17 cellular contexts compared by ENCODE assay signal in genomic region chr20:62723351-62723750, GRCh38. TPM values are rescaled to one million over a fixed set of nuclear protein-coding genes. Genes with fewer than 3 reads are reported as not detected.
DNase-seq lines count a peak whose midpoint lies in the region; ATAC-seq, FAIRE-seq and TF ChIP-seq lines count a peak whose summit lies in the region.
"Had no signal": no experiment of that assay in that cellular context is flagged by ENCODE, and none has a peak within 500 bp of the region (broad histone marks: within the 10 kb centered on the region; RNA-seq: fewer than 3 reads in every experiment).

No MANE protein-coding gene starts in this region.

- H3K36me3 Mint-ChIP-seq in osteocyte (ENCODE audit: unreplicated experiment) = no peaks in the 10 kb centered on the region

- peaks cover 52% of the 10 kb centered on the region for H3K27me3 Mint-ChIP-seq in osteocyte (ENCODE audit: unreplicated experiment)

- no peaks in the 10 kb centered on the region for H3K79me2 ChIP-seq in HepG2 (ENCODE audit: insufficient read depth, low read length)

- TF ChIP-seq RAD21 in HepG2 (CRISPR knock-in tag; IDR thresholded peaks at IDR 0.05) = no peak

- no peak overlapping the region for H3K27ac Mint-ChIP-seq in osteocyte (ENCODE audit: unreplicated experiment)
- H3K27ac Mint-ChIP-seq: activated naive CD8-positive, alpha-beta T cell treated with anti-CD3 and anti-CD28 coated beads for 36 hours had no signal

- BruUV-seq in HepG2 (replicated peaks; lab: Mats Ljungman, UMichigan) = no TSS peak

- CTCF ChIA-PET in HepG2 (lab: Yijun Ruan, JAX; ENCODE audit: low intra/inter-chr PET ratio, low total read pairs) = no interaction called here

- ATAC-seq in HepG2 = no peak

- 0 to 30% (median 18%) methylated on average over 2 to 13 of the region's 13 CpGs for WGBS in adrenal gland, 4 donors
- 2% methylated on average over 12 of the region's 13 CpGs for WGBS in HepG2 (ENCODE audit: low lambda C conversion rate)

- H3K4me3 ChIP-seq in adrenal gland (no peak overlapping the region), HepG2 (replicated peaks in 1 of 3; ENCODE audit: insufficient read depth in 1 of 3, low read depth in 2 of 3, low read length in 3 of 3) (no peak overlapping the region)
- H3K4me3 ChIP-seq: esophagus squamous epithelium had no signal

- H3K4me2 ChIP-seq in HepG2 (ENCODE audit: low read depth, low read length) = no peak overlapping the region

- H3K4me3 Mint-ChIP-seq in osteocyte (ENCODE audit: unreplicated experiment) = no peak overlapping the region
- H3K4me3 Mint-ChIP-seq: activated naive CD8-positive, alpha-beta T cell treated with anti-CD3 and anti-CD28 coated beads for 36 hours had no signal

- TF ChIP-seq EP300 in HepG2 (IDR thresholded peaks at IDR 0.05; ENCODE audit: low read depth in 2 of 2, low read length in 2 of 2) (no peak), HepG2 (CRISPR knock-in tag; IDR thresholded peaks at IDR 0.05; ENCODE audit: borderline replicate concordance) (no peak)

- TF ChIP-seq POLR2A in adrenal gland (IDR thresholded peaks at IDR 0.05) = no peak
- no peak for TF ChIP-seq POLR2A in HepG2 (IDR thresholded peaks at IDR 0.05; ENCODE audit: insufficient read depth in 1 of 2, low read depth in 2 of 2, low read length in 2 of 2)

- peaks cover 17% of the 10 kb centered on the region for H3K9me3 Mint-ChIP-seq in osteocyte (ENCODE audit: unreplicated experiment)

- H3K27ac ChIP-seq in adrenal gland (no peak overlapping the region), HepG2 (ENCODE audit: extremely low read length, insufficient read depth, low read length) (no peak overlapping the region)
- H3K27ac ChIP-seq: esophagus squamous epithelium had no signal

- no peaks in the 10 kb centered on the region for H3K4me1 ChIP-seq in adrenal gland (replicated peaks in 1 of 2)
- no peaks in the 10 kb centered on the region for H3K4me1 ChIP-seq in HepG2 (ENCODE audit: insufficient read depth, low read length)

- H2AFZ ChIP-seq in HepG2 (ENCODE audit: low read length) = no peak overlapping the region

- peak; percentile 97 for DNase-seq in A172 (ENCODE audit: low spot score)
- DNase-seq in LHCN-M2 (ENCODE audit: low read depth) = peak; percentile 87
- DNase-seq in adrenal gland = peak in 5 of 7 donors; percentile 25 to 75 (median 58)
- no peak for DNase-seq in HepG2 (ENCODE audit: low spot score)
- no peak for DNase-seq in activated naive CD4-positive, alpha-beta T cell (lab: John Stamatoyannopoulos, UW)
- no peak for DNase-seq in osteocyte (ENCODE audit: extremely low spot score, unreplicated experiment)
- DNase-seq in hepatic stellate cell (ENCODE audit: low spot score) = no peak
- DNase-seq in NCI-H748 treated with DMSO at 0.1 percent for 48 hours (lab: John Stamatoyannopoulos, UW) = no peak
- DNase-seq: activated naive CD8-positive, alpha-beta T cell treated with anti-CD3 and anti-CD28 coated beads for 36 hours; esophagus squamous epithelium; NCI-H1436 treated with DMSO at 0.1 percent for 48 hours; NCI-H526 treated with DMSO at 0.1 percent for 48 hours; SIG-M5; stimulated activated CD4-positive, alpha-beta T cell treated with anti-CD3 and anti-CD28 coated beads, Interleukin-1b, Interleukin-23, amount 100 ng/mL, for 48 hours; stimulated activated CD8-positive, alpha-beta memory T cell treated with anti-CD3 and anti-CD28 coated beads, Interleukin-4, amount 100 ng/mL, for 48 hours; trophoblast cell had no signal

- peaks cover 0 to 7% (median 0%) of the 10 kb centered on the region in 3 donors for H3K9me3 ChIP-seq in adrenal gland (replicated peaks in 1 of 3)
- H3K9me3 ChIP-seq in HepG2 (ENCODE audit: low read length) = peaks cover 5% of the 10 kb centered on the region; the same call in 1 of the 2 replicates

- no peaks in the 10 kb centered on the region for H3K36me3 ChIP-seq in adrenal gland (replicated peaks in 1 of 2)
- H3K36me3 ChIP-seq in HepG2 (replicated peaks in 1 of 2; ENCODE audit: control insufficient read depth in 1 of 2, insufficient read depth in 2 of 2, low read length in 2 of 2) = no peaks in the 10 kb centered on the region
- H3K36me3 ChIP-seq: esophagus squamous epithelium had no signal

- H4K20me1 ChIP-seq in HepG2 (ENCODE audit: insufficient read depth, low read length) = 0 out of 2 replicates have a peak, but pooled peaks cover 4% of the 10 kb centered on the region

- no peak for FAIRE-seq in HepG2 (lab: Jason Lieb, UNC)
- FAIRE-seq: colon had no signal

- H3K9ac ChIP-seq in HepG2 (ENCODE audit: insufficient read depth, low read depth, low read length) = no peak overlapping the region

- H3K4me1 Mint-ChIP-seq in osteocyte (ENCODE audit: unreplicated experiment) = no peaks in the 10 kb centered on the region

- POLR2A ChIA-PET in HepG2 (lab: Yijun Ruan, JAX) = no interaction called here

- intact Hi-C loops in adrenal gland (cut with DNase I) (no loop called here), HepG2 (cut with micrococcal nuclease; ENCODE audit: unreplicated experiment) (no loop called here)

- in situ Hi-C loops in HepG2 (cut with HindIII; ENCODE audit: extremely low pct_ligation_motif_present, low pct_unique_long_range_greater_than_20kb) = no loop called here

- TF ChIP-seq CTCF in adrenal gland (IDR thresholded peaks at IDR 0.05) = no peak
- TF ChIP-seq CTCF in HepG2 (CRISPR knock-in tag; IDR thresholded peaks at IDR 0.05) = no peak
- TF ChIP-seq CTCF in osteocyte (IDR thresholded peaks at IDR 0.05) = no peak

- H3K27me3 ChIP-seq in adrenal gland = peaks cover 24% of the 10 kb centered on the region
- H3K27me3 ChIP-seq in HepG2 (ENCODE audit: control insufficient read depth in 1 of 2, insufficient read depth in 2 of 2, low read length in 2 of 2) = peaks cover 44 to 92% of the 10 kb centered on the region in 2 experiments

TF ChIP-seq in HepG2, 621 proteins besides CTCF, POLR2A, EP300 and RAD21 (continues in another document):
- no peak for TF ChIP-seq ZBTB42 (CRISPR knock-in tag; IDR thresholded peaks at IDR 0.05)
- TF ChIP-seq ARID2 (CRISPR knock-in tag; IDR thresholded peaks at IDR 0.05; ENCODE audit: borderline replicate concordance) = no peak
- TF ChIP-seq YEATS4 (CRISPR knock-in tag; IDR thresholded peaks at IDR 0.05; ENCODE audit: borderline replicate concordance) = no peak
- no peak for TF ChIP-seq ZBTB3 (CRISPR knock-in tag; IDR thresholded peaks at IDR 0.05; ENCODE audit: borderline replicate concordance, low read depth)

RNA-seq across cellular contexts. Expression of gene NTSR1, which starts 14.7 kb away (rescaled TPM):
- total RNA-seq in A172 (2014; rRNA removed; shearing (Covaris generic)) = 8.3 and 9.0 TPM in 2 replicates
- total RNA-seq in LHCN-M2 (2014; rRNA removed) (0.77 and 0.98 TPM in 2 replicates), adrenal gland (under 1 TPM in 2 of 8 donors, not detected in 6; 0.11 to 0.14 TPM), HepG2 (2016; rRNA removed; fragmentation: Illumina TruSeq; extraction: Trizol) (0.09 TPM in 1 of 2 replicates, not detected in the other), osteocyte (0.11 and 0.16 TPM in 2 replicates)
- polyA plus RNA-seq in LHCN-M2 (2012) = not detected
- polyA plus RNA-seq in adrenal gland (under 1 TPM in 1 of 3 donors, not detected in 2; 0.03 TPM), HepG2 (2011; rRNA removed) (0.12 and 0.17 TPM in 2 replicates)
- total RNA-seq in HepG2 (2016; cell fraction: cytosol; rRNA removed; fragmentation: Illumina TruSeq; extraction: Trizol; ENCODE audit: low read depth) = not detected in 2 replicates
- total RNA-seq in HepG2 (2016; cell fraction: insoluble cytoplasmic fraction; rRNA removed; fragmentation: Illumina TruSeq; extraction: Trizol) = 0.04 TPM in 1 of 2 replicates, not detected in the other
- total RNA-seq in HepG2 (2016; cell fraction: membrane; rRNA removed; fragmentation: Illumina TruSeq; extraction: Trizol) = 0.09 TPM in 1 of 2 replicates, not detected in the other
- total RNA-seq in HepG2 (2016; cell fraction: nucleus; rRNA removed; fragmentation: Illumina TruSeq; extraction: Trizol) = 0.12 TPM in 1 of 2 replicates, not detected in the other
- 0.09 and 0.12 TPM in 2 replicates for polyA plus RNA-seq in HepG2 (2011; cell fraction: cytosol; rRNA removed)
- polyA plus RNA-seq in HepG2 (2011; cell fraction: nucleus; rRNA removed) = 0.38 and 0.51 TPM in 2 replicates
- 0.09 and 0.19 TPM in 2 replicates for polyA plus RNA-seq in HepG2 (2012)
- not detected in 2 replicates for polyA plus RNA-seq in HepG2 (2016; cell fraction: cytosol; fragmentation: Illumina TruSeq; extraction: Trizol; ENCODE audit: low read depth)
- polyA plus RNA-seq in HepG2 (2016; cell fraction: insoluble cytoplasmic fraction; fragmentation: Illumina TruSeq; extraction: Trizol; ENCODE audit: low read depth) = 0.08 TPM in 1 of 2 replicates, not detected in the other
- 0.05 TPM in 1 of 2 replicates, not detected in the other for polyA plus RNA-seq in HepG2 (2016; cell fraction: membrane; fragmentation: Illumina TruSeq; extraction: Trizol; ENCODE audit: low read depth)
- 0.35 and 0.41 TPM in 2 replicates for polyA plus RNA-seq in HepG2 (2016; cell fraction: nucleus; fragmentation: Illumina TruSeq; extraction: Trizol; ENCODE audit: insufficient read depth, low read depth)
- 0.24 TPM in 1 of 2 replicates, not detected in the other for polyA minus RNA-seq in HepG2 (2011; rRNA and poly(A)+ RNA removed; ENCODE audit: low replicate concordance)
- polyA minus RNA-seq in HepG2 (2011; cell fraction: cytosol; rRNA and poly(A)+ RNA removed) = not detected in 2 replicates
- 0.12 and 0.13 TPM in 2 replicates for polyA minus RNA-seq in HepG2 (2011; cell fraction: nucleus; rRNA and poly(A)+ RNA removed)
- total RNA-seq: activated naive CD8-positive, alpha-beta T cell treated with anti-CD3 and anti-CD28 coated beads for 36 hours had no signal

Comparison
In these comparisons a context has a peak if more than half of its experiments do, and no peak if none do; other contexts are left out.
1. DNase-seq: peak in A172 (single experiment), LHCN-M2 (single experiment) and adrenal gland (5 of 7); none in HepG2 (single experiment), activated naive CD4-positive, alpha-beta T cell (0 of 4), osteocyte (single experiment), hepatic stellate cell (single experiment) and NCI-H748 treated with DMSO at 0.1 percent for 48 hours (single experiment).